In genomic region chr1:90718411-90719320, GRCh38 we compare ENCODE assay signal across 10 cellular contexts. TPM values are rescaled to one million over a fixed set of nuclear protein-coding genes. Genes with fewer than 3 reads are reported as not detected.
DNase-seq lines count a peak whose midpoint lies in the region; ATAC-seq, FAIRE-seq and TF ChIP-seq lines count a peak whose summit lies in the region.
"Had no signal": no experiment of that assay in that cellular context is flagged by ENCODE, and none has a peak within 500 bp of the region (broad histone marks: within the 10 kb centered on the region; RNA-seq: fewer than 3 reads in every experiment).

No MANE protein-coding gene starts in this region.

- H3K4me2 ChIP-seq in HepG2 (ENCODE audit: low read depth, low read length): 0 out of 2 replicates have a peak overlapping the region, but pooled peaks have one; percentile 12

- intact Hi-C loops in activated naive CD4-positive, alpha-beta T cell treated with anti-CD3 and anti-CD28 coated beads for 36 hours (cut with micrococcal nuclease): loop anchor here (1.0 kb wide), 1 partner anchor 8 kb away; no protein-coding TSS in a partner anchor
- intact Hi-C loops in HepG2 (cut with micrococcal nuclease; ENCODE audit: unreplicated experiment): no loop called here

- 68% methylated on average over 28 of the region's 66 CpGs for WGBS in HepG2 (ENCODE audit: low lambda C conversion rate)
- 4% methylated on average over 45 to 63 of the region's 66 CpGs for WGBS in tibial nerve, 2 donors

- H3K27ac ChIP-seq in HepG2 (ENCODE audit: extremely low read length, insufficient read depth, low read length): no peak overlapping the region
- no peak overlapping the region for H3K27ac ChIP-seq in tibial nerve

- FAIRE-seq in HepG2 (lab: Jason Lieb, UNC): no peak
- FAIRE-seq: bronchial epithelial cell had no signal

- no peaks in the 10 kb centered on the region for H3K4me1 ChIP-seq in HepG2 (ENCODE audit: insufficient read depth, low read length)
- peaks cover 0 to 55% (median 11%) of the 10 kb centered on the region in 4 donors for H3K4me1 ChIP-seq in tibial nerve

- H3K36me3 ChIP-seq in HepG2 (replicated peaks in 1 of 2; ENCODE audit: control insufficient read depth in 1 of 2, insufficient read depth in 2 of 2, low read length in 2 of 2) (no peaks in the 10 kb centered on the region), tibial nerve (no peaks in the 10 kb centered on the region)

- TF ChIP-seq CTCF in HepG2 (CRISPR knock-in tag; IDR thresholded peaks at IDR 0.05) (no peak), tibial nerve (IDR thresholded peaks at IDR 0.05) (no peak)

- H3K9me3 Mint-ChIP-seq in activated naive CD4-positive, alpha-beta T cell treated with anti-CD3 and anti-CD28 coated beads for 36 hours: no peaks in the 10 kb centered on the region
- H3K9me3 Mint-ChIP-seq in activated naive CD8-positive, alpha-beta T cell treated with anti-CD3 and anti-CD28 coated beads for 36 hours: peaks cover 12% of the 10 kb centered on the region

- no TSS peak for BruUV-seq in HepG2 (replicated peaks; lab: Mats Ljungman, UMichigan)

- H4K20me1 ChIP-seq in HepG2 (ENCODE audit: insufficient read depth, low read length): no peaks in the 10 kb centered on the region

- no peak for DNase-seq in activated naive CD4-positive, alpha-beta T cell treated with anti-CD3 and anti-CD28 coated beads for 36 hours
- DNase-seq in activated naive CD4-positive, alpha-beta T cell treated with Interleukin-2 at 50 U/mL for 16 hours: no peak
- no peak for DNase-seq in activated naive CD8-positive, alpha-beta T cell treated with anti-CD3 and anti-CD28 coated beads for 36 hours
- DNase-seq in HepG2 (ENCODE audit: low spot score) (no peak), tibial nerve (ENCODE audit: low spot score in 2 of 2) (no peak), NOMO-1 (lab: John Stamatoyannopoulos, UW; ENCODE audit: unreplicated experiment in 2 of 2) (no peak)
- no peak for DNase-seq in activated CD4-positive, CD25-positive, alpha-beta regulatory T cell (lab: John Stamatoyannopoulos, UW)
- no peak for DNase-seq in central memory CD4-positive, alpha-beta T cell
- DNase-seq: DND-41 had no signal

- no peak overlapping the region for H3K27ac Mint-ChIP-seq in activated naive CD4-positive, alpha-beta T cell treated with anti-CD3 and anti-CD28 coated beads for 36 hours
- peak overlapping the region; percentile 62 for H3K27ac Mint-ChIP-seq in activated naive CD8-positive, alpha-beta T cell treated with anti-CD3 and anti-CD28 coated beads for 36 hours

- CTCF ChIA-PET in activated naive CD4-positive, alpha-beta T cell treated with anti-CD3 and anti-CD28 coated beads for 36 hours (lab: Charles Lee): interaction anchor here (0.6 kb wide), 1 partner anchor 998 kb away, joined by 4 read pairs; no protein-coding TSS in a partner anchor
- CTCF ChIA-PET in HepG2 (lab: Yijun Ruan, JAX; ENCODE audit: low intra/inter-chr PET ratio, low total read pairs): no interaction called here

- H3K27me3 ChIP-seq in HepG2 (ENCODE audit: control insufficient read depth in 1 of 2, insufficient read depth in 2 of 2, low read length in 2 of 2): peaks cover 10 to 47% of the 10 kb centered on the region in 2 experiments
- H3K27me3 ChIP-seq in tibial nerve: peaks cover 11 to 97% of the 10 kb centered on the region in 2 donors

- no peak for TF ChIP-seq POLR2A in HepG2 (IDR thresholded peaks at IDR 0.05; ENCODE audit: insufficient read depth in 1 of 2, low read depth in 2 of 2, low read length in 2 of 2)
- no peak for TF ChIP-seq POLR2A in tibial nerve (IDR thresholded peaks at IDR 0.05)

- no peak for TF ChIP-seq EP300 in HepG2 (IDR thresholded peaks at IDR 0.05; ENCODE audit: low read depth in 2 of 2, low read length in 2 of 2)
- no peak for TF ChIP-seq EP300 in HepG2 (CRISPR knock-in tag; IDR thresholded peaks at IDR 0.05; ENCODE audit: borderline replicate concordance)
- no peak for TF ChIP-seq EP300 in tibial nerve (IDR thresholded peaks at IDR 0.05)

- no peak overlapping the region for H2AFZ ChIP-seq in HepG2 (ENCODE audit: low read length)

- H3K4me3 ChIP-seq in HepG2 (replicated peaks in 1 of 3; ENCODE audit: insufficient read depth in 1 of 3, low read depth in 2 of 3, low read length in 3 of 3): no peak overlapping the region
- H3K4me3 ChIP-seq in tibial nerve: peak overlapping the region in 3 of 4 donors; percentile 5 to 46 (median 17)

- in situ Hi-C loops in HepG2 (cut with HindIII; ENCODE audit: extremely low pct_ligation_motif_present, low pct_unique_long_range_greater_than_20kb): no loop called here

- no peak for TF ChIP-seq RAD21 in HepG2 (CRISPR knock-in tag; IDR thresholded peaks at IDR 0.05)

- peaks cover 80% of the 10 kb centered on the region for H3K27me3 Mint-ChIP-seq in activated naive CD4-positive, alpha-beta T cell treated with anti-CD3 and anti-CD28 coated beads for 36 hours (ENCODE audit: low read depth)
- peaks cover 95% of the 10 kb centered on the region for H3K27me3 Mint-ChIP-seq in activated naive CD8-positive, alpha-beta T cell treated with anti-CD3 and anti-CD28 coated beads for 36 hours

- POLR2A ChIA-PET in HepG2 (lab: Yijun Ruan, JAX): no interaction called here

- H3K9me3 ChIP-seq in HepG2 (ENCODE audit: low read length) (no peaks in the 10 kb centered on the region), tibial nerve (peaks cover 0 to 18% (median 3%) of the 10 kb centered on the region in 4 donors)

- H3K9ac ChIP-seq in HepG2 (ENCODE audit: insufficient read depth, low read depth, low read length): no peak overlapping the region

- H3K36me3 Mint-ChIP-seq in activated naive CD4-positive, alpha-beta T cell treated with anti-CD3 and anti-CD28 coated beads for 36 hours (ENCODE audit: low read depth): peaks cover 9% of the 10 kb centered on the region
- peaks cover 14% of the 10 kb centered on the region for H3K36me3 Mint-ChIP-seq in activated naive CD8-positive, alpha-beta T cell treated with anti-CD3 and anti-CD28 coated beads for 36 hours

- ATAC-seq in HepG2: peak; percentile 67

- H3K4me3 Mint-ChIP-seq in activated naive CD4-positive, alpha-beta T cell treated with anti-CD3 and anti-CD28 coated beads for 36 hours: peak overlapping the region; percentile 52
- H3K4me3 Mint-ChIP-seq in activated naive CD8-positive, alpha-beta T cell treated with anti-CD3 and anti-CD28 coated beads for 36 hours: peak overlapping the region; percentile 56

- no peaks in the 10 kb centered on the region for H3K79me2 ChIP-seq in HepG2 (ENCODE audit: insufficient read depth, low read length)

- peaks cover 35% of the 10 kb centered on the region for H3K4me1 Mint-ChIP-seq in activated naive CD4-positive, alpha-beta T cell treated with anti-CD3 and anti-CD28 coated beads for 36 hours (ENCODE audit: low read depth)
- peaks cover 20% of the 10 kb centered on the region for H3K4me1 Mint-ChIP-seq in activated naive CD8-positive, alpha-beta T cell treated with anti-CD3 and anti-CD28 coated beads for 36 hours

TF ChIP-seq in HepG2, 621 proteins besides CTCF, POLR2A, EP300 and RAD21 (continues in another document):
- TF ChIP-seq ZNF547 (CRISPR knock-in tag; IDR thresholded peaks at IDR 0.05) (no peak), ZFX (CRISPR knock-in tag; IDR thresholded peaks at IDR 0.05; ENCODE audit: low read depth) (no peak), ZNF207 (IDR thresholded peaks at IDR 0.05; ENCODE audit: borderline replicate concordance) (no peak), GMEB1 (CRISPR knock-in tag; IDR thresholded peaks at IDR 0.05; ENCODE audit: borderline replicate concordance) (no peak), CBFB (CRISPR knock-in tag; IDR thresholded peaks at IDR 0.05) (no peak), NCOA5 (CRISPR knock-in tag; IDR thresholded peaks at IDR 0.05) (no peak), FOXC1 (CRISPR knock-in tag; IDR thresholded peaks at IDR 0.05; ENCODE audit: borderline replicate concordance) (no peak), MATR3 (CRISPR knock-in tag; IDR thresholded peaks at IDR 0.05) (no peak), SCMH1 (CRISPR knock-in tag; IDR thresholded peaks at IDR 0.05; ENCODE audit: borderline replicate concordance) (no peak)

RNA-seq across cellular contexts. Expression of gene BARHL2, which starts 1.6 kb away (rescaled TPM):
- not detected for total RNA-seq in activated naive CD4-positive, alpha-beta T cell treated with anti-CD3 and anti-CD28 coated beads for 36 hours
- not detected for total RNA-seq in activated naive CD8-positive, alpha-beta T cell treated with anti-CD3 and anti-CD28 coated beads for 36 hours
- total RNA-seq in HepG2 (2016; rRNA removed; fragmentation: Illumina TruSeq; extraction: Trizol) (not detected in 2 replicates), tibial nerve (not detected)
- total RNA-seq in HepG2 (2016; cell fraction: cytosol; rRNA removed; fragmentation: Illumina TruSeq; extraction: Trizol; ENCODE audit: low read depth): not detected in 2 replicates
- total RNA-seq in HepG2 (2016; cell fraction: insoluble cytoplasmic fraction; rRNA removed; fragmentation: Illumina TruSeq; extraction: Trizol): not detected in 2 replicates
- total RNA-seq in HepG2 (2016; cell fraction: membrane; rRNA removed; fragmentation: Illumina TruSeq; extraction: Trizol): not detected in 2 replicates
- not detected in 2 replicates for total RNA-seq in HepG2 (2016; cell fraction: nucleus; rRNA removed; fragmentation: Illumina TruSeq; extraction: Trizol)
- not detected in 2 replicates for polyA plus RNA-seq in HepG2 (2011; rRNA removed)
- not detected in 2 replicates for polyA plus RNA-seq in HepG2 (2011; cell fraction: cytosol; rRNA removed)
- not detected in 2 replicates for polyA plus RNA-seq in HepG2 (2011; cell fraction: nucleus; rRNA removed)
- not detected in 2 replicates for polyA plus RNA-seq in HepG2 (2012)
- polyA plus RNA-seq in HepG2 (2016; cell fraction: cytosol; fragmentation: Illumina TruSeq; extraction: Trizol; ENCODE audit: low read depth): not detected in 2 replicates
- polyA plus RNA-seq in HepG2 (2016; cell fraction: insoluble cytoplasmic fraction; fragmentation: Illumina TruSeq; extraction: Trizol; ENCODE audit: low read depth): not detected in 2 replicates
- polyA plus RNA-seq in HepG2 (2016; cell fraction: membrane; fragmentation: Illumina TruSeq; extraction: Trizol; ENCODE audit: low read depth): not detected in 2 replicates
- polyA plus RNA-seq in HepG2 (2016; cell fraction: nucleus; fragmentation: Illumina TruSeq; extraction: Trizol; ENCODE audit: insufficient read depth, low read depth): not detected in 2 replicates
- not detected in 2 replicates for polyA minus RNA-seq in HepG2 (2011; rRNA and poly(A)+ RNA removed; ENCODE audit: low replicate concordance)
- polyA minus RNA-seq in HepG2 (2011; cell fraction: cytosol; rRNA and poly(A)+ RNA removed): not detected in 2 replicates
- not detected in 2 replicates for polyA minus RNA-seq in HepG2 (2011; cell fraction: nucleus; rRNA and poly(A)+ RNA removed)
- total RNA-seq: bronchial epithelial cell had no signal

Comparison
In these comparisons a context has a peak if more than half of its experiments do, and no peak if none do; other contexts are left out.
1. H3K4me3 ChIP-seq: peak in tibial nerve (3 of 4); none in HepG2 (0 of 3).